1 cellular context compared by ENCODE assay signal in genomic region chr9:6788175-6789016, GRCh38.
A peak's percentile ranks its signal among the peaks of the same experiment; 100 is the strongest.
TF ChIP-seq lines count a peak whose summit lies in the region.

No MANE protein-coding gene starts in this region.

TF ChIP-seq in HepG2, 621 proteins besides CTCF, POLR2A, EP300 and RAD21 (continued from another document and continues in another):
- TF ChIP-seq AKAP8 (CRISPR knock-in tag; IDR thresholded peaks at IDR 0.05) (no peak), KIAA2018 (CRISPR knock-in tag; IDR thresholded peaks at IDR 0.05; ENCODE audit: borderline replicate concordance) (no peak), HNRNPUL1 (IDR thresholded peaks at IDR 0.05; ENCODE audit: low read depth, low read length) (no peak), STAG1 (CRISPR knock-in tag; IDR thresholded peaks at IDR 0.05) (no peak), ZNF646 (CRISPR knock-in tag; IDR thresholded peaks at IDR 0.05) (no peak), RARA (CRISPR knock-in tag; IDR thresholded peaks at IDR 0.05) (peak; percentile 11; the same call in 1 of the 2 replicates), KAT7 (CRISPR knock-in tag; IDR thresholded peaks at IDR 0.05; ENCODE audit: borderline replicate concordance) (no peak), TFAP4 (IDR thresholded peaks at IDR 0.05; ENCODE audit: borderline replicate concordance, low read depth) (no peak), ZNF562 (CRISPR knock-in tag; IDR thresholded peaks at IDR 0.05; ENCODE audit: borderline replicate concordance) (no peak)
- TF ChIP-seq, protein P1, sequence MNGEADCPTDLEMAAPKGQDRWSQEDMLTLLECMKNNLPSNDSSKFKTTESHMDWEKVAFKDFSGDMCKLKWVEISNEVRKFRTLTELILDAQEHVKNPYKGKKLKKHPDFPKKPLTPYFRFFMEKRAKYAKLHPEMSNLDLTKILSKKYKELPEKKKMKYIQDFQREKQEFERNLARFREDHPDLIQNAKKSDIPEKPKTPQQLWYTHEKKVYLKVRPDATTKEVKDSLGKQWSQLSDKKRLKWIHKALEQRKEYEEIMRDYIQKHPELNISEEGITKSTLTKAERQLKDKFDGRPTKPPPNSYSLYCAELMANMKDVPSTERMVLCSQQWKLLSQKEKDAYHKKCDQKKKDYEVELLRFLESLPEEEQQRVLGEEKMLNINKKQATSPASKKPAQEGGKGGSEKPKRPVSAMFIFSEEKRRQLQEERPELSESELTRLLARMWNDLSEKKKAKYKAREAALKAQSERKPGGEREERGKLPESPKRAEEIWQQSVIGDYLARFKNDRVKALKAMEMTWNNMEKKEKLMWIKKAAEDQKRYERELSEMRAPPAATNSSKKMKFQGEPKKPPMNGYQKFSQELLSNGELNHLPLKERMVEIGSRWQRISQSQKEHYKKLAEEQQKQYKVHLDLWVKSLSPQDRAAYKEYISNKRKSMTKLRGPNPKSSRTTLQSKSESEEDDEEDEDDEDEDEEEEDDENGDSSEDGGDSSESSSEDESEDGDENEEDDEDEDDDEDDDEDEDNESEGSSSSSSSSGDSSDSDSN (CRISPR knock-in tag; IDR thresholded peaks at IDR 0.05): no peak
- TF ChIP-seq, protein P2, sequence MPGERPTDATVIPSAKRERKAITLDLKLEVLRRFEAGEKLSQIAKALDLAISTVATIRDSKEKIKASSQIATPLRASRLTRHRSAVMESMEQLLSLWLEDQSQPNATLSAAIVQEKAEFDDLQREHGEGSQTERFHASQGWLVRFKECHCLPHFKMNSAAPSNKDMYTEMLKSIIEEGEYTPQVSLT (CRISPR knock-in tag; IDR thresholded peaks at IDR 0.05; ENCODE audit: borderline replicate concordance, low read depth): no peak
- TF ChIP-seq, protein P3, sequence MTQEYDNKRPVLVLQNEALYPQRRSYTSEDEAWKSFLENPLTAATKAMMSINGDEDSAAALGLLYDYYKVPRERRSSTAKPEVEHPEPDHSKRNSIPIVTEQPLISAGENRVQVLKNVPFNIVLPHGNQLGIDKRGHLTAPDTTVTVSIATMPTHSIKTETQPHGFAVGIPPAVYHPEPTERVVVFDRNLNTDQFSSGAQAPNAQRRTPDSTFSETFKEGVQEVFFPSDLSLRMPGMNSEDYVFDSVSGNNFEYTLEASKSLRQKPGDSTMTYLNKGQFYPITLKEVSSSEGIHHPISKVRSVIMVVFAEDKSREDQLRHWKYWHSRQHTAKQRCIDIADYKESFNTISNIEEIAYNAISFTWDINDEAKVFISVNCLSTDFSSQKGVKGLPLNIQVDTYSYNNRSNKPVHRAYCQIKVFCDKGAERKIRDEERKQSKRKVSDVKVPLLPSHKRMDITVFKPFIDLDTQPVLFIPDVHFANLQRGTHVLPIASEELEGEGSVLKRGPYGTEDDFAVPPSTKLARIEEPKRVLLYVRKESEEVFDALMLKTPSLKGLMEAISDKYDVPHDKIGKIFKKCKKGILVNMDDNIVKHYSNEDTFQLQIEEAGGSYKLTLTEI (CRISPR knock-in tag; conservative IDR thresholded peaks at IDR 0.05): no peak
- TF ChIP-seq, protein P4, sequence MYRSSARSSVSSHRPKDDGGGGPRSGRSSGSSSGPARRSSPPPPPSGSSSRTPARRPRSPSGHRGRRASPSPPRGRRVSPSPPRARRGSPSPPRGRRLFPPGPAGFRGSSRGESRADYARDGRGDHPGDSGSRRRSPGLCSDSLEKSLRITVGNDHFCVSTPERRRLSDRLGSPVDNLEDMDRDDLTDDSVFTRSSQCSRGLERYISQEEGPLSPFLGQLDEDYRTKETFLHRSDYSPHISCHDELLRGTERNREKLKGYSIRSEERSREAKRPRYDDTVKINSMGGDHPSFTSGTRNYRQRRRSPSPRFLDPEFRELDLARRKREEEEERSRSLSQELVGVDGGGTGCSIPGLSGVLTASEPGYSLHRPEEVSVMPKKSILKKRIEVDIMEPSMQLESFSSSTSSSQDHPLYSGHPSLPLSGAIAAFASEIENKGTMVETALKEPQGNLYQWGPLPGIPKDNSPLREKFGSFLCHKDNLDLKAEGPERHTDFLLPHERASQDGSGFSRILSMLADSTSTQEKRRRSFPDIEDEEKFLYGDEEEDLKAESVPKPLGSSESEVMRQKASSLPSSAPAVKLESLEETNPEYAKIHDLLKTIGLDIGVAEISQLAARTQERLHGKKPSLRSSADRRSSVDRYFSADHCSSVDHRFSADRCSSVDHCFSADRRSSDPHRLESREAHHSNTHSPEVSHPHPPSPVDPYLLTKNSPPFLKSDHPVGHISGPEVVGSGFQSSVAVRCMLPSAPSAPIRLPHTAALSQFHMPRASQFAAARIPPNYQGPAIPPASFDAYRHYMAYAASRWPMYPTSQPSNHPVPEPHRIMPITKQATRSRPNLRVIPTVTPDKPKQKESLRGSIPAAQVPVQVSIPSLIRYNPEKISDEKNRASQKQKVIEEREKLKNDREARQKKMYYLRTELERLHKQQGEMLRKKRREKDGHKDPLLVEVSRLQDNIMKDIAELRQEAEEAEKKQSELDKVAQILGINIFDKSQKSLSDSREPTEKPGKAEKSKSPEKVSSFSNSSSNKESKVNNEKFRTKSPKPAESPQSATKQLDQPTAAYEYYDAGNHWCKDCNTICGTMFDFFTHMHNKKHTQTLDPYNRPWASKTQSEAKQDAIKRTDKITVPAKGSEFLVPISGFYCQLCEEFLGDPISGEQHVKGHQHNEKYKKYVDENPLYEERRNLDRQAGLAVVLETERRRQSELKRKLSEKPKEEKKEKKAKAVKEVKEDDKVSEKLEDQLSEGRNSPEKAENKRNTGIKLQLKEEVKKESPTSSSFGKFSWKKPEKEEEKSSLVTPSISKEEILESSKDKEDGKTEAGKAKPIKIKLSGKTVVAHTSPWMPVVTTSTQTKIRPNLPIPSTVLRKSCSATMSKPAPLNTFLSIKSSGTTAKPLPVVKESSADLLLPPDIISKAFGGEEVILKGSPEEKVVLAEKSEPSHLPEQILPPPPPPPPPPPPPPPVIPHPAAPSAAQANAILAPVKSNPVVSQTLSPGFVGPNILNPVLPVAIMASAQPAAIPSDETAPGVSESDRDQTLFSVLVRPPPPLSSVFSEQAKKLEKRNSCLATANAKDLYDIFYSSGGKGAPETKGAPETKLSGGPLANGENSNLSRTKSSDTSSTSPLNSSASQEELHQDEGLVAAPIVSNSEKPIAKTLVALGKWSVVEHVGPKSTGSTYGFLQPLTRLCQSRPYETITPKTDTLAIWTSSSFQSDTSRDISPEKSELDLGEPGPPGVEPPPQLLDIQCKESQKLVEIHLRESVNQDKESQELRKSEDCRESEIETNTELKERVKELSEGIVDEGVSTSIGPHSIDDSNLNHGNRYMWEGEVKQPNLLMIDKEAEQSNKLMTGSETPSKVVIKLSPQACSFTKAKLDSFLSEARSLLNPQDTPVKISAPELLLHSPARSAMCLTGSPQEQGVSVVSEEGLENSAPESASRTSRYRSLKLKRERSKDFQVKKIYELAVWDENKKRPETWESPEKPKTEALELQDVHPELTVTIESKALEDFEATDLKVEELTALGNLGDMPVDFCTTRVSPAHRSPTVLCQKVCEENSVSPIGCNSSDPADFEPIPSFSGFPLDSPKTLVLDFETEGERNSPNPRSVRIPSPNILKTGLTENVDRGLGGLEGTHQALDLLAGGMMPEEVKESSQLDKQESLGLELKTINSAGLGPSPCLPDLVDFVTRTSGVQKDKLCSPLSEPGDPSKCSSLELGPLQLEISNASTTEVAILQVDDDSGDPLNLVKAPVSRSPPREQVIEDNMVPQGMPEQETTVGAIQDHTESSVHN (CRISPR knock-in tag; IDR thresholded peaks at IDR 0.05): no peak
